Comparison of ENCODE assay signal across 16 cellular contexts in genomic region chr4:168648494-168648893, GRCh38.
"Had no signal": no experiment of that assay in that cellular context is flagged by ENCODE, and none has a peak within 500 bp of the region (broad histone marks: within the 10 kb centered on the region; RNA-seq: fewer than 3 reads in every experiment).

No MANE protein-coding gene starts in this region.

- H3K36me3 Mint-ChIP-seq: activated CD4-positive, alpha-beta memory T cell treated with anti-CD3 and anti-CD28 coated beads for 36 hours; activated naive CD8-positive, alpha-beta T cell treated with anti-CD3 and anti-CD28 coated beads, Interleukin-2, amount 10 ng/mL, durations not matched to agents 7 days and 5 days; naive thymus-derived CD8-positive, alpha-beta T cell; T-cell; WTC11 had no signal

- H3K27ac ChIP-seq: coronary artery, gastrocnemius medialis, left ventricle myocardium inferior, testis had no signal

- ATAC-seq: activated CD4-positive, alpha-beta T cell treated with anti-CD3 and anti-CD28 coated beads for 36 hours; gastrocnemius medialis; naive thymus-derived CD8-positive, alpha-beta T cell; T-cell; WTC11 had no signal

- H3K9me3 ChIP-seq: gastrocnemius medialis, left ventricle myocardium inferior, testis had no signal

- H3K27ac Mint-ChIP-seq: activated CD4-positive, alpha-beta memory T cell treated with anti-CD3 and anti-CD28 coated beads for 36 hours; activated CD4-positive, alpha-beta T cell treated with anti-CD3 and anti-CD28 coated beads for 36 hours; activated naive CD8-positive, alpha-beta T cell treated with anti-CD3 and anti-CD28 coated beads, Interleukin-2, amount 10 ng/mL, durations not matched to agents 7 days and 5 days; naive thymus-derived CD8-positive, alpha-beta T cell; T-cell; type B pancreatic cell; WTC11 had no signal

- H3K4me1 ChIP-seq: testis had no signal

- H3K36me3 ChIP-seq: gastrocnemius medialis, left ventricle myocardium inferior had no signal

- H3K4me3 Mint-ChIP-seq: activated CD4-positive, alpha-beta memory T cell treated with anti-CD3 and anti-CD28 coated beads for 36 hours; activated CD4-positive, alpha-beta T cell treated with anti-CD3 and anti-CD28 coated beads for 36 hours; activated naive CD8-positive, alpha-beta T cell treated with anti-CD3 and anti-CD28 coated beads, Interleukin-2, amount 10 ng/mL, durations not matched to agents 7 days and 5 days; central memory CD8-positive, alpha-beta T cell; naive thymus-derived CD8-positive, alpha-beta T cell; T-cell; WTC11 had no signal

- H3K4me3 ChIP-seq: coronary artery, gastrocnemius medialis, left ventricle myocardium inferior, testis had no signal

- H3K9me3 Mint-ChIP-seq: activated CD4-positive, alpha-beta memory T cell treated with anti-CD3 and anti-CD28 coated beads for 36 hours; activated naive CD8-positive, alpha-beta T cell treated with anti-CD3 and anti-CD28 coated beads, Interleukin-2, amount 10 ng/mL, durations not matched to agents 7 days and 5 days; central memory CD8-positive, alpha-beta T cell; naive thymus-derived CD8-positive, alpha-beta T cell; T-cell; type B pancreatic cell; WTC11 had no signal

- H3K27me3 ChIP-seq: gastrocnemius medialis, testis had no signal

- DNase-seq: activated CD4-positive, alpha-beta memory T cell treated with anti-CD3 and anti-CD28 coated beads for 36 hours; activated CD4-positive, alpha-beta T cell treated with anti-CD3 and anti-CD28 coated beads for 36 hours; activated naive CD4-positive, alpha-beta T cell; activated naive CD8-positive, alpha-beta T cell treated with anti-CD3 and anti-CD28 coated beads, Interleukin-2, amount 10 ng/mL, durations not matched to agents 7 days and 5 days; gastrocnemius medialis; head of caudate nucleus; left ventricle myocardium inferior; naive thymus-derived CD8-positive, alpha-beta T cell; posterior cingulate gyrus; stimulated activated CD4-positive, alpha-beta T cell treated with anti-CD3 and anti-CD28 coated beads, Interleukin-2, amount 100 ng/mL, for 48 hours; T-cell; testis had no signal

- H3K4me1 Mint-ChIP-seq: activated CD4-positive, alpha-beta T cell treated with anti-CD3 and anti-CD28 coated beads for 36 hours; activated naive CD8-positive, alpha-beta T cell treated with anti-CD3 and anti-CD28 coated beads, Interleukin-2, amount 10 ng/mL, durations not matched to agents 7 days and 5 days; central memory CD8-positive, alpha-beta T cell; T-cell had no signal
